8 cellular contexts compared by ENCODE assay signal in genomic region chr17:59892849-59893616, GRCh38. TPM values are rescaled to one million over a fixed set of nuclear protein-coding genes. Genes with fewer than 3 reads are reported as not detected.
DNase-seq lines count a peak whose midpoint lies in the region; ATAC-seq and TF ChIP-seq lines count a peak whose summit lies in the region.

RPS6KB1 (plus strand) TSS chr17:59893121; CDS start chr17:59893185, 64 bp downstream.
TUBD1 (minus strand) TSS chr17:59892943; CDS start chr17:59891002, 1,941 bp downstream.

- peak within 1 kb of the TSS; percentile 60 for H3K27ac ChIP-seq in OCI-LY3 (ENCODE audit: low read length)

- peaks cover 10% of the 10 kb centered on the region for H3K4me1 ChIP-seq in OCI-LY3 (ENCODE audit: low read length)

- peaks cover 4% of the 10 kb centered on the region for H3K36me3 ChIP-seq in OCI-LY3 (replicated peaks; ENCODE audit: low read depth, low read length)

- CTCF ChIA-PET in Calu3 (lab: Charles Lee) = interaction anchor here (0.5 kb wide), 1 partner anchor 741 kb away, joined by 3 read pairs; no protein-coding TSS in a partner anchor

- no TSS peak for BruUV-seq in Calu3 (replicated peaks; lab: Mats Ljungman, UMichigan)

- peaks cover 64% of the 10 kb centered on the region for H3K79me2 ChIP-seq in OCI-LY3 (ENCODE audit: low read length)

- no peaks in the 10 kb centered on the region for H3K9me3 ChIP-seq in OCI-LY3 (ENCODE audit: insufficient read depth, low read length)

- H3K27ac Mint-ChIP-seq in Calu3 (ENCODE audit: unreplicated experiment) (peak within 1 kb of the TSS; percentile 73), endothelial cell (ENCODE audit: unreplicated experiment) (peak within 1 kb of the TSS; percentile 68), mesothelial cell of epicardium (peak within 1 kb of the TSS; percentile 97)

- TF ChIP-seq CTCF in Calu3 (IDR thresholded peaks at IDR 0.05; ENCODE audit: unreplicated experiment) = no peak
- TF ChIP-seq CTCF in OCI-LY3 (IDR thresholded peaks at IDR 0.05; ENCODE audit: low read depth, low read length) = no peak
- TF ChIP-seq CTCF in endothelial cell (IDR thresholded peaks at IDR 0.05; ENCODE audit: unreplicated experiment) = no peak
- no peak for TF ChIP-seq CTCF in mesothelial cell of epicardium (IDR thresholded peaks at IDR 0.05; ENCODE audit: unreplicated experiment)

- peaks cover 8% of the 10 kb centered on the region for H4K20me1 ChIP-seq in OCI-LY3 (ENCODE audit: insufficient read depth, low read length)

- peaks cover 4% of the 10 kb centered on the region; the same call in 1 of the 2 replicates for H3K27me3 ChIP-seq in OCI-LY3 (ENCODE audit: low read depth, low read length)

- ATAC-seq in GM21447 (IDR thresholded peaks at IDR 0.05; ENCODE audit: unreplicated experiment) = peak; percentile 84

- H3K27me3 Mint-ChIP-seq in Calu3 (ENCODE audit: unreplicated experiment) = no peaks in the 10 kb centered on the region
- H3K27me3 Mint-ChIP-seq in endothelial cell (ENCODE audit: unreplicated experiment) = peaks cover 7% of the 10 kb centered on the region
- H3K27me3 Mint-ChIP-seq in mesothelial cell of epicardium (ENCODE audit: low read depth) = no peaks in the 10 kb centered on the region

- H3K4me3 Mint-ChIP-seq in Calu3 (ENCODE audit: low read depth, unreplicated experiment) (peak within 1 kb of the TSS; percentile 97), endothelial cell (ENCODE audit: unreplicated experiment) (peak within 1 kb of the TSS; percentile 98), mesothelial cell of epicardium (peak within 1 kb of the TSS; percentile 99)

- H3K9me3 Mint-ChIP-seq in Calu3 (ENCODE audit: low read depth, unreplicated experiment) = no peaks in the 10 kb centered on the region
- H3K9me3 Mint-ChIP-seq in endothelial cell (ENCODE audit: unreplicated experiment) = no peaks in the 10 kb centered on the region
- H3K9me3 Mint-ChIP-seq in mesothelial cell of epicardium = no peaks in the 10 kb centered on the region

- peaks cover 44% of the 10 kb centered on the region for H3K36me3 Mint-ChIP-seq in Calu3 (ENCODE audit: insufficient read depth, unreplicated experiment)
- H3K36me3 Mint-ChIP-seq in endothelial cell (ENCODE audit: low read depth, unreplicated experiment) = peaks cover 6% of the 10 kb centered on the region
- H3K36me3 Mint-ChIP-seq in mesothelial cell of epicardium = peaks cover 4% of the 10 kb centered on the region

- DNase-seq in Calu3 (peak; percentile 89), HuH-7 (ENCODE audit: low spot score) (peak; percentile 96), activated T-cell treated with anti-CD3 and anti-CD28 coated beads for 1 hour (ENCODE audit: low read depth) (peak; percentile 92), endothelial cell (ENCODE audit: low spot score) (peak; percentile 89), mesothelial cell of epicardium (ENCODE audit: low spot score in 2 of 2, unreplicated experiment in 2 of 2) (peak; percentile 92 to 96)
- DNase-seq in stimulated activated CD8-positive, alpha-beta memory T cell treated with anti-CD3 and anti-CD28 coated beads, Interleukin-15, amount 100 ng/mL, for 48 hours (ENCODE audit: low read depth in 2 of 2) = peak; percentile 95 to 96

- H2AFZ ChIP-seq in OCI-LY3 (ENCODE audit: low read depth, low read length) = peak within 1 kb of the TSS; percentile 58

- peak within 1 kb of the TSS; percentile 88 for H3K9ac ChIP-seq in OCI-LY3 (ENCODE audit: low read length)

- H3K4me1 Mint-ChIP-seq in Calu3 (ENCODE audit: low read depth, unreplicated experiment) (peaks cover 25% of the 10 kb centered on the region), endothelial cell (ENCODE audit: unreplicated experiment) (peaks cover 11% of the 10 kb centered on the region), mesothelial cell of epicardium (peaks cover 22% of the 10 kb centered on the region)

- intact Hi-C loops in Calu3 (cut with micrococcal nuclease; ENCODE audit: unreplicated experiment) = no loop called here

- H3K4me2 ChIP-seq in OCI-LY3 (ENCODE audit: low read length) = peak within 1 kb of the TSS; percentile 90

- peak within 1 kb of the TSS; percentile 86 for H3K4me3 ChIP-seq in OCI-LY3 (ENCODE audit: low read length)

RNA-seq across cellular contexts. Expression of gene RPS6KB1, which starts in this region (rescaled TPM):
- total RNA-seq in Calu3 (2022) (29.9 and 34.5 TPM in 2 replicates), endothelial cell (ENCODE audit: unreplicated experiment) (30.4 TPM), mesothelial cell of epicardium (42.3 to 49.9 TPM (median 42.8 TPM) in 3 replicates)

RNA-seq across cellular contexts. Expression of gene TUBD1, which starts in this region (rescaled TPM):
- total RNA-seq in Calu3 (2022) (5.0 and 12.6 TPM in 2 replicates), endothelial cell (ENCODE audit: unreplicated experiment) (12.5 TPM), mesothelial cell of epicardium (10.5 to 13.9 TPM (median 13.0 TPM) in 3 replicates)

Comparison
In these comparisons a context has a peak if more than half of its experiments do, and no peak if none do; other contexts are left out.
1. Peak in every context shown above with its lines: DNase-seq, ATAC-seq, H3K4me3 ChIP-seq and H3K27ac ChIP-seq.